13 cellular contexts compared by ENCODE assay signal in the genomic region with DNA sequence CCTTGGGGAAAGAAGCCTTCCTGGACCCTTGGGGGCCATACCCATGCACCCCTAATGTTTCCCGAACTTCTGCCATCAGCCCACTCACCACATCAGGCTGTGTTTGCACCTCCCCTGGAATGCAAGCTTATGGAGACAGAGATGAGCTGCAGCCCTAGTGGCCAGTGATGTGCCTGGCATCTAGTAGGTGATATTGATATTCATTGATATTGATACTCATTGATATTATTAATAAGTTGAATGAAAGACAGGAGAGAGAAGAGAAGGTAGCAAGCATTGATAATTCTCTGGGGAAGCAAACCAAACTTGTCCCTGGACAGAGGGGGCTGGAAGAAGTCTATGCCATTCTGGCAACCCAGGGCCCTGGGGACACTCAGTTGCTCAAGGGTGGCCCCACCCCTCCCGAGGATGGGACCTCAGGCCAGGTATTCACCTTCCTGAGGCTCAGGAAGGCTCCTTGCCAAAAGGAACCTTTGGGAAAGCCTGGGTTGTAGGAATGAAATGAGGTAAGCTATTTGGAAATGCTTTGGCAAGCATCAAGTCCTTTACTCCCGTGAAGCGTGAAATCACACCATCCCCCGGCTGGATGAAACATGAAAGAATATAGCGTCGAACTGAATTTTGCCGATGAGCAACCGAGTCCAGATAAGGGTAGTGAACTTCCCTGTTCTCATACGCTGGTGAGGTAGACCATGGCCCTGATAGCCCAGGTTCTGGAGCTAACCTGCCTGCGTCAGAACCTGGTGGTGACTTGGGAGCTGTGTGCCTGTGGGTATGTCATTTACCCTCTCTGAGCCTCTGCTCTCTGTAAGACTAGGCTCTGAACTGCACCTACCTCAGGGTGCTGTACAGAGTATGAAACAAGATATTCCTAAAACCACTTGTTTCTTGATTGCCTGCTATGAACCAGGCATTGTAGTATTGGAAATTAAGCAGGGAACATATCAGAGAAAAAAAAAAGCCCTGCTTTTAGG.
A peak's percentile ranks its signal among the peaks of the same experiment; 100 is the strongest.
DNase-seq lines count a peak whose midpoint lies in the region; ATAC-seq and TF ChIP-seq lines count a peak whose summit lies in the region.
"Had no signal": no experiment of that assay in that cellular context is flagged by ENCODE, and none has a peak within 500 bp of the region (broad histone marks: within the 10 kb centered on the region; RNA-seq: fewer than 3 reads in every experiment).

No MANE protein-coding gene starts in this region.

- POLR2A ChIA-PET in activated CD4-positive, alpha-beta T cell treated with anti-CD3 and anti-CD28 coated beads for 36 hours (lab: Charles Lee) = interaction anchor here (0.7 kb wide), 1 partner anchor 31 kb away, joined by 7 read pairs; no protein-coding TSS in a partner anchor

- intact Hi-C loops in activated CD4-positive, alpha-beta T cell treated with anti-CD3 and anti-CD28 coated beads for 36 hours (cut with DNase I, micrococcal nuclease) = no loop called here

- no peak overlapping the region for H3K4me3 ChIP-seq in astrocyte of the cerebellum (ENCODE audit: low read depth, low read length)

- H3K27ac Mint-ChIP-seq in activated CD4-positive, alpha-beta T cell treated with anti-CD3 and anti-CD28 coated beads for 36 hours = no peak overlapping the region
- H3K27ac Mint-ChIP-seq: activated naive CD4-positive, alpha-beta T cell treated with anti-CD3 and anti-CD28 coated beads, Interleukin-2, amount 50 U/mL, for 24 hours had no signal

- peak; percentile 23 for DNase-seq in DMS53 (lab: John Stamatoyannopoulos, UW)
- DNase-seq in DMS53 treated with DMSO at 0.1 percent for 48 hours (lab: John Stamatoyannopoulos, UW; ENCODE audit: unreplicated experiment) = no peak
- DNase-seq in astrocyte of the cerebellum (ENCODE audit: low read depth) = peak; percentile 48
- DNase-seq in kidney glomerular epithelial cell (lab: John Stamatoyannopoulos, UW) = peak; percentile 55
- peak; percentile 86 for DNase-seq in renal cortical epithelial cell (ENCODE audit: low read depth)
- DNase-seq in activated CD4-positive, alpha-beta T cell treated with anti-CD3 and anti-CD28 coated beads for 36 hours = no peak
- DNase-seq in amygdala (lab: John Stamatoyannopoulos, UW) = no peak
- DNase-seq in activated CD4-positive, alpha-beta T cell treated with anti-CD3 and anti-CD28 coated beads, Interleukin-2, amount 50 U/mL, for 4 hours = no peak
- DNase-seq: 8988T, GDM1, right cardiac atrium had no signal

- in situ Hi-C loops in astrocyte of the cerebellum (cut with HindIII; ENCODE audit: low sequenced_read_pairs) = no loop called here

- peaks cover 9% of the 10 kb centered on the region for H3K9me3 Mint-ChIP-seq in activated CD4-positive, alpha-beta T cell treated with anti-CD3 and anti-CD28 coated beads for 36 hours (ENCODE audit: low read depth)
- H3K9me3 Mint-ChIP-seq: activated naive CD4-positive, alpha-beta T cell treated with anti-CD3 and anti-CD28 coated beads, Interleukin-2, amount 50 U/mL, for 24 hours; central memory CD8-positive, alpha-beta T cell had no signal

- H3K36me3 Mint-ChIP-seq in activated CD4-positive, alpha-beta T cell treated with anti-CD3 and anti-CD28 coated beads for 36 hours (ENCODE audit: low read depth) = no peaks in the 10 kb centered on the region
- H3K36me3 Mint-ChIP-seq: activated naive CD4-positive, alpha-beta T cell treated with anti-CD3 and anti-CD28 coated beads, Interleukin-2, amount 50 U/mL, for 24 hours had no signal

- H3K4me3 Mint-ChIP-seq in activated CD4-positive, alpha-beta T cell treated with anti-CD3 and anti-CD28 coated beads for 36 hours = no peak overlapping the region
- H3K4me3 Mint-ChIP-seq: activated naive CD4-positive, alpha-beta T cell treated with anti-CD3 and anti-CD28 coated beads, Interleukin-2, amount 50 U/mL, for 24 hours; central memory CD8-positive, alpha-beta T cell had no signal

- no peak for ATAC-seq in activated CD4-positive, alpha-beta T cell treated with anti-CD3 and anti-CD28 coated beads for 36 hours

- CTCF ChIA-PET in activated CD4-positive, alpha-beta T cell treated with anti-CD3 and anti-CD28 coated beads for 36 hours (lab: Charles Lee) = interaction anchor here (1.1 kb wide), 1 partner anchor 12 kb away, joined by 3 read pairs; no protein-coding TSS in a partner anchor

- TF ChIP-seq CTCF in astrocyte of the cerebellum (IDR thresholded peaks at IDR 0.05; ENCODE audit: low read depth, low read length, missing control alignments) = no peak

- H3K27me3 Mint-ChIP-seq in activated CD4-positive, alpha-beta T cell treated with anti-CD3 and anti-CD28 coated beads for 36 hours = peaks cover 9% of the 10 kb centered on the region

- H3K4me1 Mint-ChIP-seq in activated CD4-positive, alpha-beta T cell treated with anti-CD3 and anti-CD28 coated beads for 36 hours = no peaks in the 10 kb centered on the region
- H3K4me1 Mint-ChIP-seq: activated naive CD4-positive, alpha-beta T cell treated with anti-CD3 and anti-CD28 coated beads, Interleukin-2, amount 50 U/mL, for 24 hours; central memory CD8-positive, alpha-beta T cell had no signal

Comparison
In these comparisons a context has a peak if more than half of its experiments do, and no peak if none do; other contexts are left out.
1. DNase-seq: peak in DMS53 (single experiment), astrocyte of the cerebellum (single experiment), kidney glomerular epithelial cell (single experiment) and renal cortical epithelial cell (single experiment); none in DMS53 treated with DMSO at 0.1 percent for 48 hours (single experiment), activated CD4-positive, alpha-beta T cell treated with anti-CD3 and anti-CD28 coated beads for 36 hours (single experiment), amygdala (0 of 56) and activated CD4-positive, alpha-beta T cell treated with anti-CD3 and anti-CD28 coated beads, Interleukin-2, amount 50 U/mL, for 4 hours (0 of 2).